ENCODE assay signal across 2 cellular contexts in genomic region chr2:219496781-219497494, GRCh38.
TF ChIP-seq lines count a peak whose summit lies in the region.

No MANE protein-coding gene starts in this region.

TF ChIP-seq in A549, 52 proteins besides CTCF, POLR2A, EP300 and RAD21:
- no peak for TF ChIP-seq TFCP2L1 (CRISPR knock-in tag; IDR thresholded peaks at IDR 0.05)
- TF ChIP-seq JUNB (IDR thresholded peaks at IDR 0.05) = no peak
- TF ChIP-seq CBX2 (IDR thresholded peaks at IDR 0.05; ENCODE audit: borderline replicate concordance, low read depth) = no peak
- no peak for TF ChIP-seq FOXS1 (CRISPR knock-in tag; IDR thresholded peaks at IDR 0.05)
- TF ChIP-seq ZNF302 (CRISPR knock-in tag; IDR thresholded peaks at IDR 0.05) = no peak
- TF ChIP-seq MAX (IDR thresholded peaks at IDR 0.05) = no peak
- TF ChIP-seq HES2 (IDR thresholded peaks at IDR 0.05) = no peak
TF ChIP-seq in A549: peak in this region for 0.

TF ChIP-seq in IMR-90, 13 proteins besides CTCF, POLR2A, EP300 and RAD21:
- no peak for TF ChIP-seq CEBPB (IDR thresholded peaks at IDR 0.05; ENCODE audit: low read depth, low read length)
- TF ChIP-seq USF2 (IDR thresholded peaks at IDR 0.05; ENCODE audit: low read depth, low read length) = no peak
- no peak for TF ChIP-seq MXI1 (IDR thresholded peaks at IDR 0.05; ENCODE audit: borderline replicate concordance, low read depth, low read length)
TF ChIP-seq in IMR-90: peak in this region for 0.
